9 cellular contexts compared by ENCODE assay signal in genomic region chr3:11985866-11986265, GRCh38. TPM values are rescaled to one million over a fixed set of nuclear protein-coding genes. Genes with fewer than 3 reads are reported as not detected.
"Had no signal": no experiment of that assay in that cellular context is flagged by ENCODE, and none has a peak within 500 bp of the region (broad histone marks: within the 10 kb centered on the region; RNA-seq: fewer than 3 reads in every experiment).

No MANE protein-coding gene starts in this region.

- H2AFZ ChIP-seq: GM23248, GM23338 had no signal

- ATAC-seq: GM23338, HCT116 had no signal

- H3K36me3 ChIP-seq: HAP-1 had no signal

- H3K9me3 ChIP-seq: HAP-1 had no signal

- H3K9ac ChIP-seq: GM23248 had no signal

- H3K4me3 ChIP-seq: GM23248, GM23338, HAP-1 had no signal

- H3K4me2 ChIP-seq: GM23338 had no signal

- H3K4me1 ChIP-seq: HAP-1 had no signal

- DNase-seq: GM23248, GOT3, H7, H9, HCEC 1CT, HFFc6 had no signal

- H3K27ac ChIP-seq: GM23248 had no signal

RNA-seq across cellular contexts. Expression of gene SYN2, which starts 18.3 kb away (rescaled TPM):
- total RNA-seq: GM23248 had no signal
- polyA plus RNA-seq: GM23248 had no signal
